8 cellular contexts compared by ENCODE assay signal in the genomic region with DNA sequence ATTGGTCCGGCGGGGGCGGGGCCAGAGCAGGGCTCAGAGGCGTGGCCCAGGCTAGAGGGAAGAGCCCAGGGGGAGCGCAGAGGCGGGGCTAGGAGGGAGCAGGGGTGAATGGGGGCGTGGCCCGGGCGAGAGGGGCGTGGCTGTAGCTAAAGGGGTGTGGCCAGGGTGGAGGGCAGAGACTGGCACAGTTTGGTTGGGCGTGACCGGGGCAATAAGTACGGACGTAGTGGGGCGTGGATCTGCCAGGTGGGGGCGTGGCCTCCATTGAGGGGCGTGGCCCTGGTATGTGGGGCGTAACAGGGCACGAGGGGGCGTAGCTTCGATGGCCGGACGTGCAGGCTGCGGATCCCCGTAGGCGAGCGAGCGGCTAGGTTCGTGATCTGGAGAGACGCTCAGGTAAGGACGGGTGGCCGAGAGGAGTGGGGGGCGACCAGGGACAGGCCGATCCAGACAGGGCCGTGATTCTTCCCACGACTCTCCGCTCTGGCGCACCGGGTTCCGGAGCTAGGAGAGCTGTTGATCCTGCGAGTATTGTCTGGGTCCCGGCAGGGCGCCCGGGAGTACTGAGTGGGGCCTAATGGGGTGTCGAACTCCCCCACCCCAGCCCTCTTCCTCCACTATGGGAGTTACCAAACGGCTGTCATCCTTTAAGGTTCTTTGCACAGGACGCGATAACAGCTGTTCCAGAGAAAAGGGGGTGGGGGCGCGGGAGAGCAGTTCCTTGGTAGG. TPM values are rescaled to one million over a fixed set of nuclear protein-coding genes. Genes with fewer than 3 reads are reported as not detected.
DNase-seq lines count a peak whose midpoint lies in the region; ATAC-seq, FAIRE-seq and TF ChIP-seq lines count a peak whose summit lies in the region.

A gene with protein sequence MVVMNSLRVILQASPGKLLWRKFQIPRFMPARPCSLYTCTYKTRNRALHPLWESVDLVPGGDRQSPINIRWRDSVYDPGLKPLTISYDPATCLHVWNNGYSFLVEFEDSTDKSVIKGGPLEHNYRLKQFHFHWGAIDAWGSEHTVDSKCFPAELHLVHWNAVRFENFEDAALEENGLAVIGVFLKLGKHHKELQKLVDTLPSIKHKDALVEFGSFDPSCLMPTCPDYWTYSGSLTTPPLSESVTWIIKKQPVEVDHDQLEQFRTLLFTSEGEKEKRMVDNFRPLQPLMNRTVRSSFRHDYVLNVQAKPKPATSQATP (plus strand): TSS at position 314 of the 729 bp plus-strand sequence. CDS start 11,754 bp downstream, outside the sequence.

- H3K27me3 ChIP-seq in BJ (ENCODE audit: control insufficient read depth, insufficient read depth, low read length) = no peaks in the 10 kb centered on the region
- H3K27me3 ChIP-seq in foreskin keratinocyte = no peaks in the 10 kb centered on the region
- peaks cover 0 to 6% (median 3%) of the 10 kb centered on the region in 5 donors for H3K27me3 ChIP-seq in subcutaneous abdominal adipose tissue (ENCODE audit: control insufficient read depth in 5 of 5, insufficient read depth in 4 of 5, low read length in 5 of 5)

- CTCF ChIA-PET in BJ (lab: Yijun Ruan, JAX) = interaction anchor here (0.9 kb wide), 1 partner anchor 53 kb away, joined by 3 read pairs; the partner anchor contains the start of gene ZRSR2

- H3K4me3 ChIP-seq in BJ (ENCODE audit: low read depth, low read length) = peak within 1 kb of the TSS; percentile 52
- peak within 1 kb of the TSS; percentile 66 to 76 (median 68) for H3K4me3 ChIP-seq in subcutaneous abdominal adipose tissue (ENCODE audit: low read depth in 1 of 5, low read length in 5 of 5)

- ATAC-seq in GM19438 (IDR thresholded peaks at IDR 0.05; ENCODE audit: low read depth, unreplicated experiment) (peak; percentile 95), HG03558 (IDR thresholded peaks at IDR 0.05; ENCODE audit: extremely low read depth, unreplicated experiment) (peak; percentile 75), foreskin keratinocyte (peak; percentile 96)

- no peaks in the 10 kb centered on the region for H3K9me3 ChIP-seq in subcutaneous abdominal adipose tissue (ENCODE audit: control insufficient read depth in 5 of 5, low read length in 5 of 5)

- H3K36me3 ChIP-seq in BJ (ENCODE audit: control insufficient read depth, insufficient read depth, low read length) (no peaks in the 10 kb centered on the region), subcutaneous abdominal adipose tissue (ENCODE audit: control insufficient read depth in 5 of 5, insufficient read depth in 5 of 5, low read length in 5 of 5) (peaks cover 0 to 3% (median 0%) of the 10 kb centered on the region in 5 donors)

- H3K4me1 ChIP-seq in foreskin keratinocyte = peaks cover 5% of the 10 kb centered on the region
- peaks cover 0 to 25% (median 22%) of the 10 kb centered on the region in 5 donors for H3K4me1 ChIP-seq in subcutaneous abdominal adipose tissue (ENCODE audit: control insufficient read depth in 5 of 5, insufficient read depth in 5 of 5, low read length in 5 of 5)

- POLR2A ChIA-PET in BJ (lab: Charles Lee) = no interaction called here

- H3K27ac ChIP-seq in foreskin keratinocyte = no peak within 1 kb of the TSS
- no peak within 1 kb of the TSS for H3K27ac ChIP-seq in subcutaneous abdominal adipose tissue (ENCODE audit: low read depth, low read length)

- H3K9ac ChIP-seq in subcutaneous abdominal adipose tissue (ENCODE audit: low read length in 5 of 5) = peak within 1 kb of the TSS in 4 of 5 donors; percentile 2 to 35 (median 19)

- DNase-seq in BJ (ENCODE audit: low read depth) = peak; percentile 33
- DNase-seq in RCC 7860 (ENCODE audit: low spot score) = peak; percentile 7
- peak; percentile 100 for DNase-seq in activated gamma-delta T cell treated with Interleukin-2 at 50 U/mL for 16 hours
- DNase-seq in foreskin keratinocyte = peak; percentile 63 to 83
- peak; percentile 18 for DNase-seq in non-pigmented ciliary epithelial cell (ENCODE audit: low read depth)

- FAIRE-seq in RCC 7860 (lab: Jason Lieb, UNC) = no peak

- TF ChIP-seq CTCF in BJ (IDR thresholded peaks at IDR 0.05; ENCODE audit: insufficient read depth, low read depth, low read length) (no peak), foreskin keratinocyte (conservative IDR thresholded peaks at IDR 0.05) (no peak)

RNA-seq across cellular contexts. Expression of the gene that starts here (rescaled TPM):
- 7.4 and 8.6 TPM in 2 replicates for polyA plus RNA-seq in BJ (2011; rRNA removed)
- polyA minus RNA-seq in BJ (2011; rRNA and poly(A)+ RNA removed) = 3.7 and 3.9 TPM in 2 replicates
- total RNA-seq in foreskin keratinocyte = 2.9 TPM in 2 replicates
- 0.64 and 0.86 TPM in 2 replicates for polyA plus RNA-seq in foreskin keratinocyte

Comparison
In these comparisons a context has a peak if more than half of its experiments do, and no peak if none do; other contexts are left out.
1. DNase-seq: peak in every context shown above with its lines; median percentile 100 in activated gamma-delta T cell treated with Interleukin-2 at 50 U/mL for 16 hours; 73 in foreskin keratinocyte; 33 in BJ; 18 in non-pigmented ciliary epithelial cell; 7 in RCC 7860.